In genomic region chr4:157220026-157220881, GRCh38 we compare ENCODE assay signal across 9 cellular contexts. TPM values are rescaled to one million over a fixed set of nuclear protein-coding genes. Genes with fewer than 3 reads are reported as not detected.
DNase-seq lines count a peak whose midpoint lies in the region; ATAC-seq, FAIRE-seq and TF ChIP-seq lines count a peak whose summit lies in the region.
"Had no signal": no experiment of that assay in that cellular context is flagged by ENCODE, and none has a peak within 500 bp of the region (broad histone marks: within the 10 kb centered on the region; RNA-seq: fewer than 3 reads in every experiment).

Gene GRIA2, plus strand, starts transcription at chr4:157220728. Its CDS starts 315 bp downstream, at chr4:157221043.

- no peak within 1 kb of the TSS for H2AFZ ChIP-seq in HepG2 (ENCODE audit: low read length)

- TF ChIP-seq RAD21 in HepG2 (CRISPR knock-in tag; IDR thresholded peaks at IDR 0.05) = no peak

- CTCF ChIA-PET in HepG2 (lab: Yijun Ruan, JAX; ENCODE audit: low intra/inter-chr PET ratio, low total read pairs) = no interaction called here

- peaks cover 14% of the 10 kb centered on the region for H3K4me1 Mint-ChIP-seq in dendritic cell treated with granulocyte-macrophage colony-stimulating factor and Interleukin-4, amounts not matched to agents 40 ng/mL and 50 ng/mL, for 4 days (ENCODE audit: low read depth)

- WGBS in HepG2 (ENCODE audit: low lambda C conversion rate) = 53% methylated on average over 17 of the region's 68 CpGs
- 2 to 6% methylated on average over 39 to 41 of the region's 68 CpGs for WGBS in testis, 2 donors

- H3K9me3 Mint-ChIP-seq in dendritic cell treated with granulocyte-macrophage colony-stimulating factor and Interleukin-4, amounts not matched to agents 40 ng/mL and 50 ng/mL, for 4 days = no peaks in the 10 kb centered on the region

- no peak within 1 kb of the TSS for H3K9ac ChIP-seq in HepG2 (ENCODE audit: insufficient read depth, low read depth, low read length)

- no peaks in the 10 kb centered on the region for H3K4me1 ChIP-seq in HAP-1
- no peaks in the 10 kb centered on the region for H3K4me1 ChIP-seq in HepG2 (ENCODE audit: insufficient read depth, low read length)
- H3K4me1 ChIP-seq in testis = peaks cover 2% of the 10 kb centered on the region

- POLR2A ChIA-PET in HepG2 (lab: Yijun Ruan, JAX) = no interaction called here

- peaks cover 4% of the 10 kb centered on the region; the same call in 1 of the 2 replicates for H4K20me1 ChIP-seq in HepG2 (ENCODE audit: insufficient read depth, low read length)

- H3K36me3 Mint-ChIP-seq in dendritic cell treated with granulocyte-macrophage colony-stimulating factor and Interleukin-4, amounts not matched to agents 40 ng/mL and 50 ng/mL, for 4 days (ENCODE audit: low read depth) = no peaks in the 10 kb centered on the region

- H3K4me3 ChIP-seq in HAP-1 = peak within 1 kb of the TSS; percentile 29
- no peak within 1 kb of the TSS for H3K4me3 ChIP-seq in HepG2 (replicated peaks in 1 of 3; ENCODE audit: insufficient read depth in 1 of 3, low read depth in 2 of 3, low read length in 3 of 3)
- peak within 1 kb of the TSS; percentile 13 to 69 for H3K4me3 ChIP-seq in testis

- TF ChIP-seq EP300 in HepG2 (IDR thresholded peaks at IDR 0.05; ENCODE audit: low read depth in 2 of 2, low read length in 2 of 2) (no peak), HepG2 (CRISPR knock-in tag; IDR thresholded peaks at IDR 0.05; ENCODE audit: borderline replicate concordance) (no peak)

- H3K27me3 ChIP-seq in HAP-1 (ENCODE audit: low read depth) (no peaks in the 10 kb centered on the region), HepG2 (ENCODE audit: control insufficient read depth in 1 of 2, insufficient read depth in 2 of 2, low read length in 2 of 2) (peaks cover 0 to 4% of the 10 kb centered on the region in 2 experiments; a peak in 2 of 5 replicates), testis (no peaks in the 10 kb centered on the region)

- in situ Hi-C loops in HAP-1 (cut with MboI; ENCODE audit: low sequenced_read_pairs) (loop anchor here (25.0 kb wide), 1 partner anchor 742 kb away; no protein-coding TSS in a partner anchor), HepG2 (cut with HindIII; ENCODE audit: extremely low pct_ligation_motif_present, low pct_unique_long_range_greater_than_20kb) (loop anchor here (5.0 kb wide), 1 partner anchor 757 kb away; no protein-coding TSS in a partner anchor)

- no peak for TF ChIP-seq POLR2A in HepG2 (IDR thresholded peaks at IDR 0.05; ENCODE audit: insufficient read depth in 1 of 2, low read depth in 2 of 2, low read length in 2 of 2)
- no peak for TF ChIP-seq POLR2A in testis (IDR thresholded peaks at IDR 0.05)

- H3K4me3 Mint-ChIP-seq in dendritic cell treated with granulocyte-macrophage colony-stimulating factor and Interleukin-4, amounts not matched to agents 40 ng/mL and 50 ng/mL, for 4 days = peak within 1 kb of the TSS; percentile 47

- intact Hi-C loops in dendritic cell treated with granulocyte-macrophage colony-stimulating factor and Interleukin-4, amounts not matched to agents 40 ng/mL and 50 ng/mL, for 4 days (cut with micrococcal nuclease) = no loop called here
- intact Hi-C loops in HepG2 (cut with micrococcal nuclease; ENCODE audit: unreplicated experiment) = no loop called here
- intact Hi-C loops in testis (cut with DNase I; ENCODE audit: low total_unique reads) = no loop called here

- H3K79me2 ChIP-seq in HepG2 (ENCODE audit: insufficient read depth, low read length) = no peaks in the 10 kb centered on the region

- no peak for FAIRE-seq in HepG2 (lab: Jason Lieb, UNC)
- FAIRE-seq: endometrium had no signal

- BruUV-seq in HepG2 (replicated peaks; lab: Mats Ljungman, UMichigan) = no TSS peak

- TF ChIP-seq CTCF in HepG2 (CRISPR knock-in tag; IDR thresholded peaks at IDR 0.05) (no peak), testis (IDR thresholded peaks at IDR 0.05) (no peak)

- peaks cover 52% of the 10 kb centered on the region for H3K27me3 Mint-ChIP-seq in dendritic cell treated with granulocyte-macrophage colony-stimulating factor and Interleukin-4, amounts not matched to agents 40 ng/mL and 50 ng/mL, for 4 days

- no peak within 1 kb of the TSS for H3K27ac Mint-ChIP-seq in dendritic cell treated with granulocyte-macrophage colony-stimulating factor and Interleukin-4, amounts not matched to agents 40 ng/mL and 50 ng/mL, for 4 days

- H3K27ac ChIP-seq in HepG2 (ENCODE audit: extremely low read length, insufficient read depth, low read length) = no peak within 1 kb of the TSS
- no peak within 1 kb of the TSS for H3K27ac ChIP-seq in testis

- H3K4me2 ChIP-seq in HepG2 (ENCODE audit: low read depth, low read length) = no peak within 1 kb of the TSS

- H3K36me3 ChIP-seq in HAP-1 (replicated peaks) = no peaks in the 10 kb centered on the region
- no peaks in the 10 kb centered on the region for H3K36me3 ChIP-seq in HepG2 (replicated peaks in 1 of 2; ENCODE audit: control insufficient read depth in 1 of 2, insufficient read depth in 2 of 2, low read length in 2 of 2)
- H3K36me3 ChIP-seq in testis (ENCODE audit: low read depth, missing control alignments) = no peaks in the 10 kb centered on the region

- no peaks in the 10 kb centered on the region for H3K9me3 ChIP-seq in HAP-1
- H3K9me3 ChIP-seq in HepG2 (ENCODE audit: low read length) = no peaks in the 10 kb centered on the region
- H3K9me3 ChIP-seq in testis = no peaks in the 10 kb centered on the region

- peak; percentile 98 for ATAC-seq in HepG2
- no peak for ATAC-seq in GM21737 (IDR thresholded peaks at IDR 0.05; ENCODE audit: unreplicated experiment)

- DNase-seq in Ammon's horn (ENCODE audit: low spot score) (peak; percentile 89), HAP-1 (ENCODE audit: low spot score in 2 of 2) (peak; percentile 65 to 86), NCI-H82 (lab: John Stamatoyannopoulos, UW) (peak; percentile 72), HepG2 (ENCODE audit: low spot score) (peak; percentile 1), testis (peak; percentile 72), activated gamma-delta T cell (lab: John Stamatoyannopoulos, UW) (no peak)

TF ChIP-seq in HepG2, 621 proteins besides CTCF, POLR2A, EP300 and RAD21 (continues in another document):
- TF ChIP-seq NR1H2 (CRISPR knock-in tag; IDR thresholded peaks at IDR 0.05; ENCODE audit: borderline replicate concordance, low read depth) (peak; percentile 79; the same call in 1 of the 2 replicates), ZC3H13 (CRISPR knock-in tag; IDR thresholded peaks at IDR 0.05) (0 out of 2 replicates have a peak, but pooled peaks have one; percentile 51), ZNF138 (CRISPR knock-in tag; IDR thresholded peaks at IDR 0.05; ENCODE audit: low read depth) (0 out of 2 replicates have a peak, but pooled peaks have one; percentile 51), GRHL1 (CRISPR knock-in tag; conservative IDR thresholded peaks at IDR 0.05) (no peak), KLF6 (CRISPR knock-in tag; IDR thresholded peaks at IDR 0.05) (peak; percentile 93), RARA (CRISPR knock-in tag; IDR thresholded peaks at IDR 0.05) (peak; percentile 60)

RNA-seq across cellular contexts. Expression of gene GRIA2, which starts in this region (rescaled TPM):
- total RNA-seq in HepG2 (2016; rRNA removed; fragmentation: Illumina TruSeq; extraction: Trizol) (not detected in 2 replicates), testis (1 to 10 TPM; 2.1 to 4.1 TPM)
- total RNA-seq in HepG2 (2016; cell fraction: cytosol; rRNA removed; fragmentation: Illumina TruSeq; extraction: Trizol; ENCODE audit: low read depth) = not detected in 2 replicates
- total RNA-seq in HepG2 (2016; cell fraction: insoluble cytoplasmic fraction; rRNA removed; fragmentation: Illumina TruSeq; extraction: Trizol) = not detected in 2 replicates
- not detected in 2 replicates for total RNA-seq in HepG2 (2016; cell fraction: membrane; rRNA removed; fragmentation: Illumina TruSeq; extraction: Trizol)
- total RNA-seq in HepG2 (2016; cell fraction: nucleus; rRNA removed; fragmentation: Illumina TruSeq; extraction: Trizol) = not detected in 2 replicates
- polyA plus RNA-seq in HepG2 (2011; rRNA removed) (not detected in 2 replicates), testis (ENCODE audit: insufficient read depth, low read depth, low replicate concordance) (1.6 TPM)
- polyA plus RNA-seq in HepG2 (2011; cell fraction: cytosol; rRNA removed) = not detected in 2 replicates
- not detected in 2 replicates for polyA plus RNA-seq in HepG2 (2011; cell fraction: nucleus; rRNA removed)
- polyA plus RNA-seq in HepG2 (2012) = not detected in 2 replicates
- not detected in 2 replicates for polyA plus RNA-seq in HepG2 (2016; cell fraction: cytosol; fragmentation: Illumina TruSeq; extraction: Trizol; ENCODE audit: low read depth)
- not detected in 2 replicates for polyA plus RNA-seq in HepG2 (2016; cell fraction: insoluble cytoplasmic fraction; fragmentation: Illumina TruSeq; extraction: Trizol; ENCODE audit: low read depth)
- not detected in 2 replicates for polyA plus RNA-seq in HepG2 (2016; cell fraction: membrane; fragmentation: Illumina TruSeq; extraction: Trizol; ENCODE audit: low read depth)
- not detected in 2 replicates for polyA plus RNA-seq in HepG2 (2016; cell fraction: nucleus; fragmentation: Illumina TruSeq; extraction: Trizol; ENCODE audit: insufficient read depth, low read depth)
- not detected in 2 replicates for polyA minus RNA-seq in HepG2 (2011; rRNA and poly(A)+ RNA removed; ENCODE audit: low replicate concordance)
- polyA minus RNA-seq in HepG2 (2011; cell fraction: cytosol; rRNA and poly(A)+ RNA removed) = not detected in 2 replicates
- polyA minus RNA-seq in HepG2 (2011; cell fraction: nucleus; rRNA and poly(A)+ RNA removed) = not detected in 2 replicates

Comparison
In these comparisons a context has a peak if more than half of its experiments do, and no peak if none do; other contexts are left out.
1. Peak in DNase-seq and ATAC-seq in HepG2; RNA of the gene not detected or under 1 TPM.
2. H3K4me3 ChIP-seq: peak in HAP-1 (single experiment) and testis (2 of 2); none in HepG2 (0 of 3).